1 cellular context compared by ENCODE assay signal in genomic region chr6:12331951-12332749, GRCh38.
A peak's percentile ranks its signal among the peaks of the same experiment; 100 is the strongest.
TF ChIP-seq lines count a peak whose summit lies in the region.

No MANE protein-coding gene starts in this region.

TF ChIP-seq in HepG2, 621 proteins besides CTCF, POLR2A, EP300 and RAD21 (continued from another document and continues in another):
- TF ChIP-seq HMGXB4 (CRISPR knock-in tag; IDR thresholded peaks at IDR 0.05; ENCODE audit: borderline replicate concordance in 1 of 2, low read depth in 1 of 2) (peak in 1 of 2 experiments; percentile 23; a peak in 1 of 4 replicates), KLF11 (CRISPR knock-in tag; IDR thresholded peaks at IDR 0.05) (no peak), FOXK1 (CRISPR knock-in tag; IDR thresholded peaks at IDR 0.05; ENCODE audit: borderline replicate concordance, low read depth) (0 out of 2 replicates have a peak, but pooled peaks have one; percentile 11), IKZF5 (CRISPR knock-in tag; IDR thresholded peaks at IDR 0.05) (0 out of 2 replicates have a peak, but pooled peaks have one; percentile 47), HDAC1 (CRISPR knock-in tag; IDR thresholded peaks at IDR 0.05) (peak; percentile 24; the same call in 1 of the 2 replicates), ZKSCAN5 (CRISPR knock-in tag; IDR thresholded peaks at IDR 0.05) (no peak), ZBTB43 (CRISPR knock-in tag; conservative IDR thresholded peaks at IDR 0.05) (peak; percentile 7; the same call in 1 of the 2 replicates), PATZ1 (CRISPR knock-in tag; IDR thresholded peaks at IDR 0.05) (0 out of 2 replicates have a peak, but pooled peaks have one; percentile 10), SNAI1 (CRISPR knock-in tag; IDR thresholded peaks at IDR 0.05; ENCODE audit: borderline replicate concordance) (no peak), SP5 (CRISPR knock-in tag; IDR thresholded peaks at IDR 0.05; ENCODE audit: borderline replicate concordance, low read depth) (peak; percentile 28; the same call in 1 of the 2 replicates), SMAD9 (CRISPR knock-in tag; IDR thresholded peaks at IDR 0.05) (peak; percentile 68; the same call in 1 of the 2 replicates), KDM4B (CRISPR knock-in tag; IDR thresholded peaks at IDR 0.05) (no peak), MBD4 (IDR thresholded peaks at IDR 0.05; ENCODE audit: borderline replicate concordance, low read length) (no peak), FOXP4 (CRISPR knock-in tag; IDR thresholded peaks at IDR 0.05) (peak; percentile 62; the same call in 1 of the 2 replicates), ELF3 (CRISPR knock-in tag; IDR thresholded peaks at IDR 0.05) (peak; percentile 86), FOXP1 (IDR thresholded peaks at IDR 0.05) (no peak), FOXP1 (CRISPR knock-in tag; IDR thresholded peaks at IDR 0.05) (peak; percentile 45; the same call in 1 of the 2 replicates), GATAD2A (CRISPR knock-in tag; IDR thresholded peaks at IDR 0.05) (peak; percentile 33; the same call in 1 of the 2 replicates), ZFP36L2 (CRISPR knock-in tag; IDR thresholded peaks at IDR 0.05) (no peak), SALL1 (CRISPR knock-in tag; IDR thresholded peaks at IDR 0.05) (peak; percentile 36; the same call in 1 of the 2 replicates), PPARG (CRISPR knock-in tag; conservative IDR thresholded peaks at IDR 0.05) (peak; percentile 87), FOXA3 (CRISPR knock-in tag; IDR thresholded peaks at IDR 0.05) (peak; percentile 34; the same call in 1 of the 2 replicates), ELF1 (CRISPR knock-in tag; IDR thresholded peaks at IDR 0.05) (peak; percentile 20; the same call in 1 of the 2 replicates), HDAC2 (CRISPR knock-in tag; IDR thresholded peaks at IDR 0.05) (0 out of 2 replicates have a peak, but pooled peaks have one; percentile 10), POGZ (CRISPR knock-in tag; IDR thresholded peaks at IDR 0.05) (peak; percentile 35; the same call in 1 of the 2 replicates), USF2 (IDR thresholded peaks at IDR 0.05; ENCODE audit: low read depth, low read length) (no peak), USF2 (CRISPR knock-in tag; IDR thresholded peaks at IDR 0.05; ENCODE audit: borderline replicate concordance) (no peak), ZNF678 (CRISPR knock-in tag; IDR thresholded peaks at IDR 0.05) (no peak), SRSF1 (optimal IDR thresholded peaks at IDR 0.05; ENCODE audit: low read depth, low read length) (no peak)
- TF ChIP-seq, protein P1, sequence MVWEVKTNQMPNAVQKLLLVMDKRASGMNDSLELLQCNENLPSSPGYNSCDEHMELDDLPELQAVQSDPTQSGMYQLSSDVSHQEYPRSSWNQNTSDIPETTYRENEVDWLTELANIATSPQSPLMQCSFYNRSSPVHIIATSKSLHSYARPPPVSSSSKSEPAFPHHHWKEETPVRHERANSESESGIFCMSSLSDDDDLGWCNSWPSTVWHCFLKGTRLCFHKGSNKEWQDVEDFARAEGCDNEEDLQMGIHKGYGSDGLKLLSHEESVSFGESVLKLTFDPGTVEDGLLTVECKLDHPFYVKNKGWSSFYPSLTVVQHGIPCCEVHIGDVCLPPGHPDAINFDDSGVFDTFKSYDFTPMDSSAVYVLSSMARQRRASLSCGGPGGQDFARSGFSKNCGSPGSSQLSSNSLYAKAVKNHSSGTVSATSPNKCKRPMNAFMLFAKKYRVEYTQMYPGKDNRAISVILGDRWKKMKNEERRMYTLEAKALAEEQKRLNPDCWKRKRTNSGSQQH (CRISPR knock-in tag; IDR thresholded peaks at IDR 0.05; ENCODE audit: low read depth) = no peak
- TF ChIP-seq, protein P2, sequence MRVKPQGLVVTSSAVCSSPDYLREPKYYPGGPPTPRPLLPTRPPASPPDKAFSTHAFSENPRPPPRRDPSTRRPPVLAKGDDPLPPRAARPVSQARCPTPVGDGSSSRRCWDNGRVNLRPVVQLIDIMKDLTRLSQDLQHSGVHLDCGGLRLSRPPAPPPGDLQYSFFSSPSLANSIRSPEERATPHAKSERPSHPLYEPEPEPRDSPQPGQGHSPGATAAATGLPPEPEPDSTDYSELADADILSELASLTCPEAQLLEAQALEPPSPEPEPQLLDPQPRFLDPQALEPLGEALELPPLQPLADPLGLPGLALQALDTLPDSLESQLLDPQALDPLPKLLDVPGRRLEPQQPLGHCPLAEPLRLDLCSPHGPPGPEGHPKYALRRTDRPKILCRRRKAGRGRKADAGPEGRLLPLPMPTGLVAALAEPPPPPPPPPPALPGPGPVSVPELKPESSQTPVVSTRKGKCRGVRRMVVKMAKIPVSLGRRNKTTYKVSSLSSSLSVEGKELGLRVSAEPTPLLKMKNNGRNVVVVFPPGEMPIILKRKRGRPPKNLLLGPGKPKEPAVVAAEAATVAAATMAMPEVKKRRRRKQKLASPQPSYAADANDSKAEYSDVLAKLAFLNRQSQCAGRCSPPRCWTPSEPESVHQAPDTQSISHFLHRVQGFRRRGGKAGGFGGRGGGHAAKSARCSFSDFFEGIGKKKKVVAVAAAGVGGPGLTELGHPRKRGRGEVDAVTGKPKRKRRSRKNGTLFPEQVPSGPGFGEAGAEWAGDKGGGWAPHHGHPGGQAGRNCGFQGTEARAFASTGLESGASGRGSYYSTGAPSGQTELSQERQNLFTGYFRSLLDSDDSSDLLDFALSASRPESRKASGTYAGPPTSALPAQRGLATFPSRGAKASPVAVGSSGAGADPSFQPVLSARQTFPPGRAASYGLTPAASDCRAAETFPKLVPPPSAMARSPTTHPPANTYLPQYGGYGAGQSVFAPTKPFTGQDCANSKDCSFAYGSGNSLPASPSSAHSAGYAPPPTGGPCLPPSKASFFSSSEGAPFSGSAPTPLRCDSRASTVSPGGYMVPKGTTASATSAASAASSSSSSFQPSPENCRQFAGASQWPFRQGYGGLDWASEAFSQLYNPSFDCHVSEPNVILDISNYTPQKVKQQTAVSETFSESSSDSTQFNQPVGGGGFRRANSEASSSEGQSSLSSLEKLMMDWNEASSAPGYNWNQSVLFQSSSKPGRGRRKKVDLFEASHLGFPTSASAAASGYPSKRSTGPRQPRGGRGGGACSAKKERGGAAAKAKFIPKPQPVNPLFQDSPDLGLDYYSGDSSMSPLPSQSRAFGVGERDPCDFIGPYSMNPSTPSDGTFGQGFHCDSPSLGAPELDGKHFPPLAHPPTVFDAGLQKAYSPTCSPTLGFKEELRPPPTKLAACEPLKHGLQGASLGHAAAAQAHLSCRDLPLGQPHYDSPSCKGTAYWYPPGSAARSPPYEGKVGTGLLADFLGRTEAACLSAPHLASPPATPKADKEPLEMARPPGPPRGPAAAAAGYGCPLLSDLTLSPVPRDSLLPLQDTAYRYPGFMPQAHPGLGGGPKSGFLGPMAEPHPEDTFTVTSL (CRISPR knock-in tag; IDR thresholded peaks at IDR 0.05; ENCODE audit: borderline replicate concordance) = 0 out of 2 replicates have a peak, but pooled peaks have one; percentile 44
- TF ChIP-seq, protein P3, sequence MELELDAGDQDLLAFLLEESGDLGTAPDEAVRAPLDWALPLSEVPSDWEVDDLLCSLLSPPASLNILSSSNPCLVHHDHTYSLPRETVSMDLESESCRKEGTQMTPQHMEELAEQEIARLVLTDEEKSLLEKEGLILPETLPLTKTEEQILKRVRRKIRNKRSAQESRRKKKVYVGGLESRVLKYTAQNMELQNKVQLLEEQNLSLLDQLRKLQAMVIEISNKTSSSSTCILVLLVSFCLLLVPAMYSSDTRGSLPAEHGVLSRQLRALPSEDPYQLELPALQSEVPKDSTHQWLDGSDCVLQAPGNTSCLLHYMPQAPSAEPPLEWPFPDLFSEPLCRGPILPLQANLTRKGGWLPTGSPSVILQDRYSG (CRISPR knock-in tag; IDR thresholded peaks at IDR 0.05) = no peak
- TF ChIP-seq, protein P4, sequence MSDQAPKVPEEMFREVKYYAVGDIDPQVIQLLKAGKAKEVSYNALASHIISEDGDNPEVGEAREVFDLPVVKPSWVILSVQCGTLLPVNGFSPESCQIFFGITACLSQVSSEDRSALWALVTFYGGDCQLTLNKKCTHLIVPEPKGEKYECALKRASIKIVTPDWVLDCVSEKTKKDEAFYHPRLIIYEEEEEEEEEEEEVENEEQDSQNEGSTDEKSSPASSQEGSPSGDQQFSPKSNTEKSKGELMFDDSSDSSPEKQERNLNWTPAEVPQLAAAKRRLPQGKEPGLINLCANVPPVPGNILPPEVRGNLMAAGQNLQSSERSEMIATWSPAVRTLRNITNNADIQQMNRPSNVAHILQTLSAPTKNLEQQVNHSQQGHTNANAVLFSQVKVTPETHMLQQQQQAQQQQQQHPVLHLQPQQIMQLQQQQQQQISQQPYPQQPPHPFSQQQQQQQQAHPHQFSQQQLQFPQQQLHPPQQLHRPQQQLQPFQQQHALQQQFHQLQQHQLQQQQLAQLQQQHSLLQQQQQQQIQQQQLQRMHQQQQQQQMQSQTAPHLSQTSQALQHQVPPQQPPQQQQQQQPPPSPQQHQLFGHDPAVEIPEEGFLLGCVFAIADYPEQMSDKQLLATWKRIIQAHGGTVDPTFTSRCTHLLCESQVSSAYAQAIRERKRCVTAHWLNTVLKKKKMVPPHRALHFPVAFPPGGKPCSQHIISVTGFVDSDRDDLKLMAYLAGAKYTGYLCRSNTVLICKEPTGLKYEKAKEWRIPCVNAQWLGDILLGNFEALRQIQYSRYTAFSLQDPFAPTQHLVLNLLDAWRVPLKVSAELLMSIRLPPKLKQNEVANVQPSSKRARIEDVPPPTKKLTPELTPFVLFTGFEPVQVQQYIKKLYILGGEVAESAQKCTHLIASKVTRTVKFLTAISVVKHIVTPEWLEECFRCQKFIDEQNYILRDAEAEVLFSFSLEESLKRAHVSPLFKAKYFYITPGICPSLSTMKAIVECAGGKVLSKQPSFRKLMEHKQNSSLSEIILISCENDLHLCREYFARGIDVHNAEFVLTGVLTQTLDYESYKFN (CRISPR knock-in tag; conservative IDR thresholded peaks at IDR 0.05) = peak; percentile 40; the same call in 1 of the 2 replicates
